Comparison of ENCODE assay signal across 27 cellular contexts in genomic region chr16:77590707-77591106, GRCh38.
"Had no signal": no experiment of that assay in that cellular context is flagged by ENCODE, and none has a peak within 500 bp of the region (broad histone marks: within the 10 kb centered on the region; RNA-seq: fewer than 3 reads in every experiment).

No MANE protein-coding gene starts in this region.

- H3K27me3 Mint-ChIP-seq: dendritic cell treated with granulocyte-macrophage colony-stimulating factor and Interleukin-4, amounts not matched to agents 40 ng/mL and 50 ng/mL, for 4 days had no signal

- H3K4me1 ChIP-seq: colonic mucosa, esophagus squamous epithelium, foreskin keratinocyte, gastroesophageal sphincter had no signal

- H3K9me3 ChIP-seq: colonic mucosa, esophagus muscularis mucosa, esophagus squamous epithelium, gastrocnemius medialis, gastroesophageal sphincter, heart left ventricle, heart right ventricle had no signal

- H3K36me3 ChIP-seq: colonic mucosa, esophagus muscularis mucosa, esophagus squamous epithelium, gastrocnemius medialis, gastroesophageal sphincter, heart left ventricle, heart right ventricle had no signal

- ATAC-seq: effector memory CD8-positive, alpha-beta T cell; esophagus mucosa; foreskin keratinocyte; gastrocnemius medialis; gastroesophageal sphincter; heart left ventricle; heart right ventricle had no signal

- H3K27ac ChIP-seq: colonic mucosa, coronary artery, dorsolateral prefrontal cortex, epithelial cell of prostate, esophagus muscularis mucosa, esophagus squamous epithelium, foreskin keratinocyte, gastrocnemius medialis, gastroesophageal sphincter, heart left ventricle had no signal

- H3K4me3 ChIP-seq: colonic mucosa, coronary artery, dorsolateral prefrontal cortex, esophagus muscularis mucosa, esophagus squamous epithelium, gastrocnemius medialis, gastroesophageal sphincter, heart left ventricle, heart right ventricle had no signal

- H3K4me3 Mint-ChIP-seq: dendritic cell treated with granulocyte-macrophage colony-stimulating factor and Interleukin-4, amounts not matched to agents 40 ng/mL and 50 ng/mL, for 4 days; effector memory CD8-positive, alpha-beta T cell; endodermal cell had no signal

- H3K27me3 ChIP-seq: colonic mucosa, foreskin keratinocyte, gastrocnemius medialis had no signal

- H3K9me3 Mint-ChIP-seq: dendritic cell treated with granulocyte-macrophage colony-stimulating factor and Interleukin-4, amounts not matched to agents 40 ng/mL and 50 ng/mL, for 4 days; effector memory CD8-positive, alpha-beta T cell; endodermal cell had no signal

- FAIRE-seq: colon, endometrium, frontal cortex had no signal

- H3K27ac Mint-ChIP-seq: dendritic cell treated with granulocyte-macrophage colony-stimulating factor and Interleukin-4, amounts not matched to agents 40 ng/mL and 50 ng/mL, for 4 days; effector memory CD8-positive, alpha-beta T cell; endodermal cell had no signal

- DNase-seq: colonic mucosa; cortex of kidney; dorsolateral prefrontal cortex; effector CD4-positive, alpha-beta T cell; effector CD8-positive, alpha-beta T cell; effector memory CD4-positive, alpha-beta T cell; effector memory CD8-positive, alpha-beta T cell; endodermal cell; erythroblast; esophagus squamous epithelium; foreskin fibroblast; foreskin keratinocyte; foreskin melanocyte; gastrocnemius medialis; glutamatergic neuron; head of caudate nucleus; heart left ventricle; heart right ventricle had no signal
